10 cellular contexts compared by ENCODE assay signal in the genomic region with DNA sequence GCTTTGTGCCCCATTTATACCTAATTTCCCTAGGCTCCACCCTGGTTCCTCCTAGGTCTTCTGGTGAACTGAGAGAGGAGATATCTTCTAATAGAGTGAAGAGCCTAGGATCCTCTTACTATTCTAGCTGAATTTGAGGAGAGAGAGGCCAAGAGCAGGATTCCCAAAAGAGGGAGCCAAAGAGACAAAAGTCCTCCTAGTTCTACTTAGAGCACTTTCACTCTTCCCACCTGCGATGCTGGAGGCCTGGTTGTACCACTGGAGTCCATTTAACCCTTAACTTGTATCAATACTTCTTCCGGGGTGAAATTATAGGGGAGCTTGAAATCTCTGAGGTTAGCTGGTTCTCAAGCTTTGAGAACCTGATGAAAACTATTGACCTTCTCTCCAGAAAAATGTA. TPM values are rescaled to one million over a fixed set of nuclear protein-coding genes. Genes with fewer than 3 reads are reported as not detected.
DNase-seq lines count a peak whose midpoint lies in the region; ATAC-seq, FAIRE-seq and TF ChIP-seq lines count a peak whose summit lies in the region.
"Had no signal": no experiment of that assay in that cellular context is flagged by ENCODE, and none has a peak within 500 bp of the region (broad histone marks: within the 10 kb centered on the region; RNA-seq: fewer than 3 reads in every experiment).

No MANE protein-coding gene starts in this region.

- H2BK20ac ChIP-seq in H1 (ENCODE audit: low read length): no peak overlapping the region

- no peak overlapping the region for H2AFZ ChIP-seq in H1 (ENCODE audit: low read length)

- peaks cover 0 to 3% (median under 1%) of the 10 kb centered on the region in 4 experiments; a peak in 2 of 7 replicates for H3K27me3 ChIP-seq in H1 (replicated peaks in 1 of 4; ENCODE audit: control insufficient read depth in 3 of 4, extremely low read depth in 1 of 4, insufficient read depth in 3 of 4, low read length in 3 of 4)
- H3K27me3 ChIP-seq in lower lobe of right lung (ENCODE audit: low read depth): no peaks in the 10 kb centered on the region

- intact Hi-C loops in lower lobe of right lung (cut with DNase I): loop anchor here (5.0 kb wide), 1 partner anchor 126 kb away; no protein-coding TSS in a partner anchor

- H3K14ac ChIP-seq in H1 (ENCODE audit: insufficient read length): no peak overlapping the region

- no peaks in the 10 kb centered on the region for H4K20me1 ChIP-seq in H1 (replicated peaks in 1 of 2; ENCODE audit: control insufficient read depth in 1 of 2, insufficient read depth in 2 of 2, low read length in 2 of 2)

- H4K8ac ChIP-seq in H1 (ENCODE audit: extremely low read depth, insufficient read depth, low read length): no peak overlapping the region

- TF ChIP-seq CTCF in H1 (IDR thresholded peaks at IDR 0.05; ENCODE audit: control extremely low read depth in 1 of 3, insufficient read depth in 1 of 3, low read depth in 1 of 3, low read length in 3 of 3) (peak in 2 of 3 experiments; percentile 30 to 43; a peak in 2 of 4 replicates), lower lobe of right lung (IDR thresholded peaks at IDR 0.05) (no peak)

- TF ChIP-seq EP300 in H1 (IDR thresholded peaks at IDR 0.05; ENCODE audit: borderline replicate concordance in 1 of 2, low read depth in 2 of 2, low read length in 2 of 2): no peak

- H3K18ac ChIP-seq in H1 (ENCODE audit: extremely low read depth, low read length): no peak overlapping the region

- ATAC-seq in GM21528 (IDR thresholded peaks at IDR 0.05; ENCODE audit: low FRiP score, unreplicated experiment) (no peak), lower lobe of right lung (no peak)

- WGBS in H1 (ENCODE audit: extremely low coverage in 1 of 2, insufficient coverage in 1 of 2, insufficient read length in 1 of 2, insufficient replicate concordance in 2 of 2, low coverage in 1 of 2, low lambda C conversion rate in 2 of 2, missing lambda C conversion rate in 1 of 2), 2 experiments: 50% methylated on average over 2 of the region's 2 CpGs; no CpG with 5 or more reads in 1 of the 2 experiments

- no peak overlapping the region for H3K9ac ChIP-seq in H1 (replicated peaks in 1 of 4; ENCODE audit: extremely low read depth in 1 of 4, low read depth in 3 of 4, low read length in 3 of 4)

- no peak overlapping the region for H2BK15ac ChIP-seq in H1 (ENCODE audit: low read length)

- no peak overlapping the region for H3K56ac ChIP-seq in H1 (replicated peaks; ENCODE audit: insufficient read length, low read depth, low read length)

- FAIRE-seq in H1 (lab: Jason Lieb, UNC): no peak

- no peak for TF ChIP-seq POLR2A in H1 (IDR thresholded peaks at IDR 0.05; ENCODE audit: control extremely low read depth in 1 of 2, low read depth in 2 of 2, low read length in 2 of 2)

- no peak overlapping the region for H2BK120ac ChIP-seq in H1 (replicated peaks; ENCODE audit: low read depth, low read length)

- H3K36me3 ChIP-seq in H1 (ENCODE audit: control insufficient read depth in 2 of 4, insufficient read depth in 4 of 4, low read length in 3 of 4): no peaks in the 10 kb centered on the region
- no peaks in the 10 kb centered on the region for H3K36me3 ChIP-seq in lower lobe of right lung

- H3K23ac ChIP-seq in H1 (ENCODE audit: insufficient read length): no peak overlapping the region

- TF ChIP-seq RAD21 in H1 (IDR thresholded peaks at IDR 0.05 in 1 of 2, conservative IDR thresholded peaks at IDR 0.05 in 1 of 2; ENCODE audit: low read depth in 2 of 2, low read length in 2 of 2): peak; percentile 41 to 52; a peak in 3 of 4 replicates

- H4K5ac ChIP-seq in H1 (ENCODE audit: insufficient read length, low read depth, low read length): no peak overlapping the region

- DNase-seq in NCI-H2227 (lab: John Stamatoyannopoulos, UW; ENCODE audit: unreplicated experiment) (peak; percentile 3), NCI-H2227 treated with DMSO at 0.1 percent for 48 hours (lab: John Stamatoyannopoulos, UW) (no peak), NCI-H460 (ENCODE audit: extremely low read depth, low read depth) (peak; percentile 17), H1 (ENCODE audit: low read depth in 1 of 2, low spot score in 2 of 2) (no peak), pons (ENCODE audit: low spot score) (peak; percentile 77), lower lobe of right lung (no peak)
- DNase-seq in activated CD4-positive, CD25-positive, alpha-beta regulatory T cell (lab: John Stamatoyannopoulos, UW): no peak
- DNase-seq: CD4-positive, CD25-positive, alpha-beta regulatory T cell; stimulated activated naive CD4-positive, alpha-beta T cell had no signal

- H3K4ac ChIP-seq in H1 (replicated peaks; ENCODE audit: insufficient read length, low read depth, low read length): no peak overlapping the region

- H2AK5ac ChIP-seq in H1 (ENCODE audit: low read depth, low read length): no peak overlapping the region

- peaks cover 0 to 7% (median 2%) of the 10 kb centered on the region in 4 experiments; a peak in 4 of 7 replicates for H3K4me1 ChIP-seq in H1 (replicated peaks in 1 of 4; ENCODE audit: control insufficient read depth in 3 of 4, insufficient read depth in 4 of 4, low read length in 3 of 4)
- H3K4me1 ChIP-seq in lower lobe of right lung: peaks cover 23% of the 10 kb centered on the region

- H3K79me1 ChIP-seq in H1 (ENCODE audit: low read depth, low read length): no peaks in the 10 kb centered on the region

- H3K79me2 ChIP-seq in H1 (ENCODE audit: control insufficient read depth in 1 of 2, insufficient read depth in 2 of 2, low read length in 2 of 2): peaks cover 0 to 4% of the 10 kb centered on the region in 2 experiments; a peak in 2 of 4 replicates

- no peak overlapping the region for H2BK12ac ChIP-seq in H1 (ENCODE audit: low read depth, low read length)

- H3K9me3 ChIP-seq in H1 (ENCODE audit: insufficient read depth in 2 of 2, low read depth in 1 of 2, low read length in 1 of 2) (no peaks in the 10 kb centered on the region), lower lobe of right lung (no peaks in the 10 kb centered on the region)

- peaks cover 4% of the 10 kb centered on the region; the same call in 1 of the 2 replicates for H3K23me2 ChIP-seq in H1 (ENCODE audit: low read depth, low read length)

- POLR2A ChIA-PET in H1 (lab: Charles Lee; ENCODE audit: partially characterized antibody): no interaction called here

- no peak overlapping the region for H3K4me3 ChIP-seq in H1 (ENCODE audit: extremely low read depth in 1 of 4, insufficient read depth in 2 of 4, low read depth in 3 of 4, low read length in 4 of 4)
- H3K4me3 ChIP-seq in lower lobe of right lung: no peak overlapping the region

- no peak overlapping the region for H2BK5ac ChIP-seq in H1 (ENCODE audit: low read depth, low read length)

- H3K27ac ChIP-seq in H1 (ENCODE audit: low read depth, low read length) (no peak overlapping the region), lower lobe of right lung (no peak overlapping the region)

- no peak overlapping the region for H4K91ac ChIP-seq in H1 (replicated peaks; ENCODE audit: insufficient read length, low read length)

- no peak overlapping the region for H3K4me2 ChIP-seq in H1 (ENCODE audit: insufficient read depth in 1 of 2, low read depth in 2 of 2, low read length in 2 of 2)

- CTCF ChIA-PET in H1 (lab: Charles Lee; ENCODE audit: partially characterized antibody): interaction anchor here (0.6 to 9.7 kb wide), 17 partner anchors 9 to 294 kb away, joined by 3 to 170 read pairs (median 4); no protein-coding TSS in a partner anchor

TF ChIP-seq in H1, 55 proteins besides CTCF, POLR2A, EP300 and RAD21:
- no peak for TF ChIP-seq MAFK (IDR thresholded peaks at IDR 0.05; ENCODE audit: low read depth, low read length)
- TF ChIP-seq CHD2 (IDR thresholded peaks at IDR 0.05; ENCODE audit: low read length): no peak
- TF ChIP-seq GTF2F1 (IDR thresholded peaks at IDR 0.05; ENCODE audit: borderline replicate concordance, low read depth, low read length): no peak
- TF ChIP-seq, protein P1, sequence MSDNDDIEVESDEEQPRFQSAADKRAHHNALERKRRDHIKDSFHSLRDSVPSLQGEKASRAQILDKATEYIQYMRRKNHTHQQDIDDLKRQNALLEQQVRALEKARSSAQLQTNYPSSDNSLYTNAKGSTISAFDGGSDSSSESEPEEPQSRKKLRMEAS (IDR thresholded peaks at IDR 0.05): no peak
- TF ChIP-seq SUZ12 (IDR thresholded peaks at IDR 0.05; ENCODE audit: low read length): no peak
- no peak for TF ChIP-seq TAF1 (IDR thresholded peaks at IDR 0.05; ENCODE audit: low read depth, low read length)
- TF ChIP-seq CEBPB (IDR thresholded peaks at IDR 0.05; ENCODE audit: low read depth, low read length): no peak
- no peak for TF ChIP-seq SP1 (IDR thresholded peaks at IDR 0.05; ENCODE audit: low read depth, low read length)
- no peak for TF ChIP-seq NRF1 (IDR thresholded peaks at IDR 0.05; ENCODE audit: low read depth, low read length)

RNA-seq across cellular contexts. Expression of a gene that starts 3.4 kb away (rescaled TPM):
- 7.6 and 8.3 TPM in 2 replicates for total RNA-seq in NCI-H460 (2014; rRNA removed; shearing (Covaris generic))
- polyA plus RNA-seq in NCI-H460 (2014; cell fraction: nucleus; rRNA removed): 8.6 and 16.9 TPM in 2 replicates
- 15.9 and 18.1 TPM in 2 replicates for total RNA-seq in H1 (2021; fragmentation: NEBNext Ultra II Directional; extraction: Animal tissue kit (Norgen Biotek cat#: 25700))
- polyA plus RNA-seq in H1 (2011; rRNA removed): 5.2 and 5.4 TPM in 2 replicates
- 5.2 TPM for polyA plus RNA-seq in H1 (2011; cell fraction: cytosol; rRNA removed)
- 7.3 TPM for polyA plus RNA-seq in H1 (2011; cell fraction: nucleus; rRNA removed)
- polyA plus RNA-seq in H1 (2012, experiment 1 of 2): 6.1 to 7.9 TPM (median 7.0 TPM) in 4 replicates
- 5.5 TPM for polyA plus RNA-seq in H1 (2012, experiment 2 of 2)
- polyA plus RNA-seq in H1 (2013, experiment 1 of 2): 9.6 TPM
- polyA plus RNA-seq in H1 (2013, experiment 2 of 2): 8.2 TPM
- polyA minus RNA-seq in H1 (2011; rRNA and poly(A)+ RNA removed): 22.6 and 34.8 TPM in 2 replicates
- 15.2 TPM for polyA minus RNA-seq in H1 (2011; cell fraction: cytosol; rRNA and poly(A)+ RNA removed)
- 19.5 TPM for polyA minus RNA-seq in H1 (2011; cell fraction: nucleus; rRNA and poly(A)+ RNA removed)
- total RNA-seq in lower lobe of right lung: 105 TPM

RNA-seq across cellular contexts. Expression of a gene that starts 8.1 kb away (rescaled TPM):
- 0.57 and 0.84 TPM in 2 replicates for total RNA-seq in NCI-H460 (2014; rRNA removed; shearing (Covaris generic))
- not detected in 2 replicates for polyA plus RNA-seq in NCI-H460 (2014; cell fraction: nucleus; rRNA removed)
- total RNA-seq in H1 (2021; fragmentation: NEBNext Ultra II Directional; extraction: Animal tissue kit (Norgen Biotek cat#: 25700)): 0.25 and 0.34 TPM in 2 replicates
- polyA plus RNA-seq in H1 (2011; rRNA removed): 0.02 and 0.05 TPM in 2 replicates
- polyA plus RNA-seq in H1 (2011; cell fraction: cytosol; rRNA removed): 0.05 TPM
- not detected for polyA plus RNA-seq in H1 (2011; cell fraction: nucleus; rRNA removed)
- 0.34 to 0.79 TPM (median 0.42 TPM) in 3 of 4 replicates, not detected in the other for polyA plus RNA-seq in H1 (2012, experiment 1 of 2)
- not detected for polyA plus RNA-seq in H1 (2012, experiment 2 of 2)
- polyA plus RNA-seq in H1 (2013, experiment 1 of 2): 0.18 TPM
- 0.40 TPM for polyA plus RNA-seq in H1 (2013, experiment 2 of 2)
- 0.06 TPM in 1 of 2 replicates, not detected in the other for polyA minus RNA-seq in H1 (2011; rRNA and poly(A)+ RNA removed)
- polyA minus RNA-seq in H1 (2011; cell fraction: cytosol; rRNA and poly(A)+ RNA removed): not detected
- polyA minus RNA-seq in H1 (2011; cell fraction: nucleus; rRNA and poly(A)+ RNA removed): not detected
- 1.8 TPM for total RNA-seq in lower lobe of right lung

Comparison
In these comparisons a context has a peak if more than half of its experiments do, and no peak if none do; other contexts are left out.
1. DNase-seq: peak in NCI-H2227 (single experiment), NCI-H460 (single experiment) and pons (single experiment); none in NCI-H2227 treated with DMSO at 0.1 percent for 48 hours (single experiment), H1 (0 of 2), activated CD4-positive, CD25-positive, alpha-beta regulatory T cell (0 of 4) and lower lobe of right lung (single experiment).